14 cellular contexts compared by ENCODE assay signal in the genomic region with DNA sequence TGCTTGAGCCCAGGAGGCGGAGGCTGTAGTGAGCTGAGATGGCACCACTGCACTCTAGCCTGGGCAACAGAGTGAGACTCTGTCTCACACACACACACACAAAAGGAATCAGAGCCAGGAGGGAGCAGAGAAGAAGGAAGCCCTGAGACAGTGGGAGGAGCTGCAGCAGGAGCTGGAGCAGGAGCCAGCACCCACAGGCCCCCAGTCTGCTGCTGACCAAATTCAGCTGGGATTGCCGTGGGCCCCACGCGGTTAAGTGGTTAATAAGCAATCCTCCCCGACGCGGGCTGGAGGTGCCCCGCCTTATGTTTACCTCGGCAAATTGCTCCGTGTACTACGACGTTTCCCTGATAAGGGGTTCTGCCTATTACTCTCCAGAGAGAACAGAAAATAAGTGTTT.
DNase-seq lines count a peak whose midpoint lies in the region; ATAC-seq, FAIRE-seq and TF ChIP-seq lines count a peak whose summit lies in the region.
"Had no signal": no experiment of that assay in that cellular context is flagged by ENCODE, and none has a peak within 500 bp of the region (broad histone marks: within the 10 kb centered on the region; RNA-seq: fewer than 3 reads in every experiment).

No MANE protein-coding gene starts in this region.

- H3K36me3 Mint-ChIP-seq in stimulated activated effector memory CD8-positive, alpha-beta T cell treated with anti-CD3 and anti-CD28 coated beads, Interleukin-12 subunit alpha, Interleukin-12 subunit beta, amount 100 ng/mL, for 72 hours, result peaks cover 6% of the 10 kb centered on the region

- 8 to 21% methylated on average over 12 of the region's 12 CpGs for WGBS in pancreas, 2 donors

- H3K36me3 ChIP-seq in adipocyte (ENCODE audit: control insufficient read depth, insufficient read depth, low read length, severe bottlenecking), result peaks cover 7% of the 10 kb centered on the region
- H3K36me3 ChIP-seq in pancreas, result peaks cover 0 to 6% (median 0%) of the 10 kb centered on the region in 3 donors

- peak; percentile 50 for DNase-seq in AG10803 (ENCODE audit: low read depth)
- DNase-seq in adipocyte (ENCODE audit: low read depth), result no peak
- no peak for DNase-seq in left cardiac atrium
- DNase-seq in pancreas, result peak in 3 of 6 donors; percentile 24 to 60 (median 30)
- no peak for DNase-seq in NCI-H526 treated with DMSO at 0.1 percent for 48 hours (lab: John Stamatoyannopoulos, UW)
- DNase-seq in HuH-7.5 (ENCODE audit: low spot score), result no peak
- DNase-seq in stimulated activated effector memory CD8-positive, alpha-beta T cell treated with anti-CD3 and anti-CD28 coated beads, Interleukin-12 subunit alpha, Interleukin-12 subunit beta, amount 100 ng/mL, for 72 hours (ENCODE audit: low spot score in 2 of 2), result no peak
- DNase-seq: activated CD8-positive, alpha-beta memory T cell treated with anti-CD3 and anti-CD28 coated beads for 24 hours; MV-4-11 had no signal

- FAIRE-seq in pancreas (lab: Jason Lieb, UNC), result no peak
- FAIRE-seq: endometrium, G401.6 had no signal

- no peaks in the 10 kb centered on the region for H3K9me3 Mint-ChIP-seq in stimulated activated effector memory CD8-positive, alpha-beta T cell treated with anti-CD3 and anti-CD28 coated beads, Interleukin-12 subunit alpha, Interleukin-12 subunit beta, amount 100 ng/mL, for 72 hours

- H3K4me1 ChIP-seq in adipocyte (ENCODE audit: control insufficient read depth, insufficient read depth, low read length) (peaks cover 17% of the 10 kb centered on the region), pancreas (peaks cover 0 to 7% (median 6%) of the 10 kb centered on the region in 3 donors)

- TF ChIP-seq POLR2A in GM18505 (IDR thresholded peaks at IDR 0.05; ENCODE audit: borderline replicate concordance, extremely low read depth, insufficient read depth, insufficient read length), result no peak

- peaks cover 28% of the 10 kb centered on the region for H3K4me1 Mint-ChIP-seq in stimulated activated effector memory CD8-positive, alpha-beta T cell treated with anti-CD3 and anti-CD28 coated beads, Interleukin-12 subunit alpha, Interleukin-12 subunit beta, amount 100 ng/mL, for 72 hours

- TF ChIP-seq CTCF in AG10803 (conservative IDR thresholded peaks at IDR 0.05; ENCODE audit: low read length) (no peak), pancreas (IDR thresholded peaks at IDR 0.05) (no peak)

- intact Hi-C loops in left cardiac atrium (cut with DNase I), result no loop called here
- intact Hi-C loops in pancreas (cut with DNase I), result no loop called here

- H3K27ac Mint-ChIP-seq in stimulated activated effector memory CD8-positive, alpha-beta T cell treated with anti-CD3 and anti-CD28 coated beads, Interleukin-12 subunit alpha, Interleukin-12 subunit beta, amount 100 ng/mL, for 72 hours, result no peak overlapping the region

- no peak overlapping the region for H3K4me3 Mint-ChIP-seq in stimulated activated effector memory CD8-positive, alpha-beta T cell treated with anti-CD3 and anti-CD28 coated beads, Interleukin-12 subunit alpha, Interleukin-12 subunit beta, amount 100 ng/mL, for 72 hours

- peak overlapping the region in 1 of 4 donors; percentile 8 for H3K27ac ChIP-seq in pancreas
- H3K27ac ChIP-seq: HL-60, thoracic aorta had no signal

- H3K4me3 ChIP-seq in AG10803 (ENCODE audit: low read length) (no peak overlapping the region), adipocyte (ENCODE audit: low read length) (no peak overlapping the region), pancreas (no peak overlapping the region)
- H3K4me3 ChIP-seq: thoracic aorta had no signal

- H3K27me3 ChIP-seq in adipocyte (replicated peaks; ENCODE audit: control insufficient read depth, insufficient read depth, low read length) (no peaks in the 10 kb centered on the region), pancreas (no peaks in the 10 kb centered on the region)

- ATAC-seq in left cardiac atrium (peak; percentile 27 to 61), pancreas (peak; percentile 19 to 71 (median 58)), GM18505 (IDR thresholded peaks at IDR 0.05; ENCODE audit: unreplicated experiment) (no peak)
- ATAC-seq in stimulated activated effector memory CD8-positive, alpha-beta T cell treated with anti-CD3 and anti-CD28 coated beads, Interleukin-12 subunit alpha, Interleukin-12 subunit beta, amount 100 ng/mL, for 72 hours, result no peak

- peak overlapping the region; percentile 22 for H3K9ac ChIP-seq in adipocyte (ENCODE audit: low read length)

- no peaks in the 10 kb centered on the region for H3K9me3 ChIP-seq in adipocyte (ENCODE audit: control insufficient read depth, low read length)
- H3K9me3 ChIP-seq in pancreas, result no peaks in the 10 kb centered on the region
- H3K9me3 ChIP-seq: thoracic aorta had no signal

Comparison
In these comparisons a context has a peak if more than half of its experiments do, and no peak if none do; other contexts are left out.
1. ATAC-seq: peak in left cardiac atrium (2 of 2) and pancreas (4 of 4); none in GM18505 (single experiment) and stimulated activated effector memory CD8-positive, alpha-beta T cell treated with anti-CD3 and anti-CD28 coated beads, Interleukin-12 subunit alpha, Interleukin-12 subunit beta, amount 100 ng/mL, for 72 hours (single experiment).